ENCODE assay signal across 24 cellular contexts in genomic region chr4:740011-740410, GRCh38. TPM values are rescaled to one million over a fixed set of nuclear protein-coding genes. Genes with fewer than 3 reads are reported as not detected.
"Had no signal": no experiment of that assay in that cellular context is flagged by ENCODE, and none has a peak within 500 bp of the region (broad histone marks: within the 10 kb centered on the region; RNA-seq: fewer than 3 reads in every experiment).

No MANE protein-coding gene starts in this region.

- H3K4me3 ChIP-seq: coronary artery, dorsolateral prefrontal cortex, esophagus squamous epithelium, gastrocnemius medialis, heart right ventricle, left lung, lower lobe of right lung, mucosa of descending colon had no signal

- H3K27ac Mint-ChIP-seq: mesothelial cell of epicardium had no signal

- DNase-seq: dermis blood vessel endothelial cell; effector CD4-positive, alpha-beta T cell; effector memory CD4-positive, alpha-beta T cell; erythroblast; esophagus squamous epithelium; foreskin fibroblast; foreskin melanocyte; gastrocnemius medialis; glutamatergic neuron; head of caudate nucleus; heart right ventricle; hippocampal formation; left cardiac atrium; left ventricle myocardium superior; lower lobe of right lung; mesenchymal stem cell; mucosa of descending colon had no signal

- H3K27me3 ChIP-seq: dorsolateral prefrontal cortex, esophagus squamous epithelium, gastrocnemius medialis, heart right ventricle, left lung had no signal

- H3K9me3 ChIP-seq: esophagus squamous epithelium, gastrocnemius medialis, heart right ventricle, left lung, lower lobe of right lung, mucosa of descending colon had no signal

- H3K4me1 Mint-ChIP-seq: mesothelial cell of epicardium had no signal

- H3K9me3 Mint-ChIP-seq: mesothelial cell of epicardium had no signal

- ATAC-seq: esophagus mucosa, gastrocnemius medialis, heart right ventricle, left cardiac atrium, left lung, left ventricle myocardium superior, lower lobe of right lung, mucosa of descending colon had no signal

- H3K4me3 Mint-ChIP-seq: mesothelial cell of epicardium had no signal

- H3K27ac ChIP-seq: coronary artery, epithelial cell of prostate, esophagus squamous epithelium, gastrocnemius medialis, heart right ventricle, left lung, lower lobe of right lung had no signal

- H3K4me1 ChIP-seq: esophagus squamous epithelium, gastrocnemius medialis, heart right ventricle, left lung, lower lobe of right lung had no signal

RNA-seq across cellular contexts. Expression of gene SLC49A3, which starts 51.1 kb away (rescaled TPM):
- total RNA-seq: myocyte had no signal
